ENCODE assay signal across 8 cellular contexts in genomic region chr2:230798769-230799399, GRCh38.
DNase-seq lines count a peak whose midpoint lies in the region; ATAC-seq, FAIRE-seq and TF ChIP-seq lines count a peak whose summit lies in the region.

No MANE protein-coding gene starts in this region.

- H3K36me3 ChIP-seq in RWPE2 (ENCODE audit: low read depth) (peaks cover 75% of the 10 kb centered on the region), brain microvascular endothelial cell (replicated peaks) (peaks cover 6% of the 10 kb centered on the region), HepG2 (replicated peaks in 1 of 2; ENCODE audit: control insufficient read depth in 1 of 2, insufficient read depth in 2 of 2, low read length in 2 of 2) (peaks cover 8 to 37% of the 10 kb centered on the region in 2 experiments)

- peaks cover 34% of the 10 kb centered on the region for H3K4me1 ChIP-seq in RWPE2 (ENCODE audit: insufficient read depth, poor library complexity, severe bottlenecking)
- H3K4me1 ChIP-seq in HepG2 (ENCODE audit: insufficient read depth, low read length): no peaks in the 10 kb centered on the region

- no peak for TF ChIP-seq EP300 in HepG2 (IDR thresholded peaks at IDR 0.05; ENCODE audit: low read depth in 2 of 2, low read length in 2 of 2)
- TF ChIP-seq EP300 in HepG2 (CRISPR knock-in tag; IDR thresholded peaks at IDR 0.05; ENCODE audit: borderline replicate concordance): no peak

- no peak overlapping the region for H2AFZ ChIP-seq in HepG2 (ENCODE audit: low read length)

- H3K79me2 ChIP-seq in HepG2 (ENCODE audit: insufficient read depth, low read length): no peaks in the 10 kb centered on the region

- no peak for TF ChIP-seq POLR2A in HepG2 (IDR thresholded peaks at IDR 0.05; ENCODE audit: insufficient read depth in 1 of 2, low read depth in 2 of 2, low read length in 2 of 2)

- no peaks in the 10 kb centered on the region for H3K9me3 ChIP-seq in RWPE2 (ENCODE audit: severe bottlenecking)
- H3K9me3 ChIP-seq in HepG2 (ENCODE audit: low read length): no peaks in the 10 kb centered on the region

- TF ChIP-seq CTCF in RWPE2 (IDR thresholded peaks at IDR 0.05; ENCODE audit: poor library complexity, severe bottlenecking) (peak; percentile 85), brain microvascular endothelial cell (IDR thresholded peaks at IDR 0.05; ENCODE audit: low read depth, low read length, missing control alignments) (peak; percentile 58), HepG2 (CRISPR knock-in tag; IDR thresholded peaks at IDR 0.05) (peak; percentile 82)

- peak; percentile 48; the same call in 1 of the 2 replicates for TF ChIP-seq RAD21 in HepG2 (CRISPR knock-in tag; IDR thresholded peaks at IDR 0.05)

- FAIRE-seq in HTR-8/SVneo (lab: Jason Lieb, UNC) (peak; percentile 62), HepG2 (lab: Jason Lieb, UNC) (no peak)

- ATAC-seq in RWPE2 (ENCODE audit: low read depth): peak; percentile 24; the same call in 1 of the 3 replicates
- ATAC-seq in HepG2: peak; percentile 81

- 0 out of 2 replicates have a peak, but pooled peaks cover 3% of the 10 kb centered on the region for H4K20me1 ChIP-seq in HepG2 (ENCODE audit: insufficient read depth, low read length)

- H3K9ac ChIP-seq in HepG2 (ENCODE audit: insufficient read depth, low read depth, low read length): no peak overlapping the region

- CTCF ChIA-PET in HepG2 (lab: Yijun Ruan, JAX; ENCODE audit: low intra/inter-chr PET ratio, low total read pairs): interaction anchor here (0.7 to 1.5 kb wide), 4 partner anchors 60 to 118 kb away, joined by 3 to 5 read pairs (median 4); partner anchors contain the start of gene CAB39

- POLR2A ChIA-PET in HepG2 (lab: Yijun Ruan, JAX): interaction anchor here (0.7 kb wide), 1 partner anchor 85 kb away, joined by 3 read pairs; no protein-coding TSS in a partner anchor

- BruUV-seq in HepG2 (replicated peaks; lab: Mats Ljungman, UMichigan): no TSS peak

- intact Hi-C loops in HepG2 (cut with micrococcal nuclease; ENCODE audit: unreplicated experiment): loop anchor here (1.0 to 10.0 kb wide), 3 partner anchors 87 to 164 kb away; partner anchors contain the start of gene CAB39

- in situ Hi-C loops in brain microvascular endothelial cell (cut with HindIII; ENCODE audit: low pct_ligation_motif_present, low sequenced_read_pairs) (no loop called here), HepG2 (cut with HindIII; ENCODE audit: extremely low pct_ligation_motif_present, low pct_unique_long_range_greater_than_20kb) (no loop called here)

- H3K27ac ChIP-seq in RWPE2 (ENCODE audit: poor library complexity, severe bottlenecking) (peak overlapping the region; percentile 96), brain microvascular endothelial cell (no peak overlapping the region), HepG2 (ENCODE audit: extremely low read length, insufficient read depth, low read length) (no peak overlapping the region)

- H3K4me2 ChIP-seq in HepG2 (ENCODE audit: low read depth, low read length): no peak overlapping the region

- H3K27me3 ChIP-seq in RWPE2 (ENCODE audit: insufficient read depth, poor library complexity, severe bottlenecking) (no peaks in the 10 kb centered on the region), brain microvascular endothelial cell (replicated peaks) (no peaks in the 10 kb centered on the region), HepG2 (ENCODE audit: control insufficient read depth in 1 of 2, insufficient read depth in 2 of 2, low read length in 2 of 2) (no peaks in the 10 kb centered on the region)

- DNase-seq in NCI-H2107 treated with DMSO at 0.1 percent for 48 hours (lab: John Stamatoyannopoulos, UW; ENCODE audit: unreplicated experiment) (peak; percentile 23), NCI-H2107 (lab: John Stamatoyannopoulos, UW) (no peak), HTR-8/SVneo (ENCODE audit: insufficient read length, low spot score) (no peak), RWPE2 (ENCODE audit: low spot score) (no peak), brain microvascular endothelial cell (peak; percentile 32), HepG2 (ENCODE audit: low spot score) (peak; percentile 63), ecto neural progenitor cell (ENCODE audit: low spot score) (no peak), epidermal melanocyte (ENCODE audit: insufficient read length, low spot score) (no peak)

- 44% methylated on average over 4 of the region's 4 CpGs for WGBS in HepG2 (ENCODE audit: low lambda C conversion rate)

- no peak overlapping the region for H3K4me3 ChIP-seq in RWPE2 (ENCODE audit: severe bottlenecking)
- H3K4me3 ChIP-seq in brain microvascular endothelial cell (ENCODE audit: low read depth, low read length): no peak overlapping the region
- no peak overlapping the region for H3K4me3 ChIP-seq in HepG2 (replicated peaks in 1 of 3; ENCODE audit: insufficient read depth in 1 of 3, low read depth in 2 of 3, low read length in 3 of 3)

TF ChIP-seq in HepG2, 621 proteins besides CTCF, POLR2A, EP300 and RAD21:
- no peak for TF ChIP-seq DR1 (CRISPR knock-in tag; IDR thresholded peaks at IDR 0.05)
- TF ChIP-seq CEBPG (CRISPR knock-in tag; IDR thresholded peaks at IDR 0.05): peak; percentile 6; the same call in 1 of the 2 replicates
- TF ChIP-seq ZSCAN31 (CRISPR knock-in tag; IDR thresholded peaks at IDR 0.05; ENCODE audit: low read depth): 0 out of 2 replicates have a peak, but pooled peaks have one; percentile 25
- no peak for TF ChIP-seq PHB2 (IDR thresholded peaks at IDR 0.05; ENCODE audit: partially characterized antibody)
- peak; percentile 58; the same call in 1 of the 2 replicates for TF ChIP-seq SMC3 (IDR thresholded peaks at IDR 0.05; ENCODE audit: low read length)
- TF ChIP-seq ELF3 (CRISPR knock-in tag; IDR thresholded peaks at IDR 0.05): 0 out of 2 replicates have a peak, but pooled peaks have one; percentile 35
- TF ChIP-seq THAP11 (CRISPR knock-in tag; IDR thresholded peaks at IDR 0.05): peak; percentile 25; the same call in 1 of the 2 replicates
- TF ChIP-seq STAG1 (CRISPR knock-in tag; IDR thresholded peaks at IDR 0.05): peak; percentile 78
- TF ChIP-seq RELA (CRISPR knock-in tag; IDR thresholded peaks at IDR 0.05): no peak
- TF ChIP-seq ZNF317 (CRISPR knock-in tag; IDR thresholded peaks at IDR 0.05): 0 out of 2 replicates have a peak, but pooled peaks have one; percentile 21
- 0 out of 2 replicates have a peak, but pooled peaks have one; percentile 10 for TF ChIP-seq SAP130 (CRISPR knock-in tag; IDR thresholded peaks at IDR 0.05; ENCODE audit: low read depth)

Comparison
In these comparisons a context has a peak if more than half of its experiments do, and no peak if none do; other contexts are left out.
1. DNase-seq: peak in NCI-H2107 treated with DMSO at 0.1 percent for 48 hours (single experiment), brain microvascular endothelial cell (single experiment) and HepG2 (single experiment); none in NCI-H2107 (single experiment), HTR-8/SVneo (single experiment), RWPE2 (single experiment), ecto neural progenitor cell (single experiment) and epidermal melanocyte (single experiment).
2. Peak in every context shown above with its lines, with median percentiles within 50 percentile points of each other: CTCF ChIP-seq.